10 cellular contexts compared by ENCODE assay signal in genomic region chr18:9898792-9899549, GRCh38. TPM values are rescaled to one million over a fixed set of nuclear protein-coding genes. Genes with fewer than 3 reads are reported as not detected.
DNase-seq lines count a peak whose midpoint lies in the region; ATAC-seq, FAIRE-seq and TF ChIP-seq lines count a peak whose summit lies in the region.
"Had no signal": no experiment of that assay in that cellular context is flagged by ENCODE, and none has a peak within 500 bp of the region (broad histone marks: within the 10 kb centered on the region; RNA-seq: fewer than 3 reads in every experiment).

No MANE protein-coding gene starts in this region.

- H3K4me3 ChIP-seq in body of pancreas = no peak overlapping the region

- ATAC-seq in body of pancreas = peak; percentile 50

- no peak for TF ChIP-seq CTCF in body of pancreas (IDR thresholded peaks at IDR 0.05)

- 70 to 71% methylated on average over 11 of the region's 11 CpGs for WGBS in body of pancreas, 2 donors

- intact Hi-C loops in body of pancreas (cut with DNase I) = no loop called here
- intact Hi-C loops in posterior vena cava (cut with DNase I) = no loop called here

- no peak overlapping the region for H3K27ac ChIP-seq in body of pancreas

- no peaks in the 10 kb centered on the region for H3K27me3 ChIP-seq in body of pancreas

- no peaks in the 10 kb centered on the region for H3K36me3 ChIP-seq in body of pancreas (replicated peaks in 1 of 2; ENCODE audit: insufficient read depth in 1 of 2, low read depth in 2 of 2)

- no peak for DNase-seq in H54 (ENCODE audit: insufficient read length, low spot score)
- peak; percentile 72 for DNase-seq in NCI-H2171 treated with DMSO at 0.1 percent for 48 hours (lab: John Stamatoyannopoulos, UW)
- DNase-seq in body of pancreas = no peak
- peak; percentile 91 for DNase-seq in renal cortical epithelial cell (ENCODE audit: low read depth)
- no peak for DNase-seq in globus pallidus (ENCODE audit: low spot score)
- no peak for DNase-seq in DMS79 treated with DMSO at 0.1 percent for 48 hours (lab: John Stamatoyannopoulos, UW)
- DNase-seq in posterior vena cava (ENCODE audit: low spot score) = no peak
- DNase-seq: activated CD4-positive, alpha-beta T cell treated with anti-CD3 and anti-CD28 coated beads for 4 hours; NCI-H2081; stimulated activated CD4-positive, alpha-beta T cell treated with anti-CD3 and anti-CD28 coated beads, Interleukin-4, amount 100 ng/mL, for 1 hour had no signal

- no peaks in the 10 kb centered on the region for H3K9me3 ChIP-seq in body of pancreas

- no peak for TF ChIP-seq POLR2A in H54 (IDR thresholded peaks at IDR 0.05; ENCODE audit: low read depth, low read length)
- no peak for TF ChIP-seq POLR2A in body of pancreas (IDR thresholded peaks at IDR 0.05)

- H3K4me1 ChIP-seq in body of pancreas = no peaks in the 10 kb centered on the region

- peak; percentile 20 for FAIRE-seq in H54 (lab: Jason Lieb, UNC)

RNA-seq across cellular contexts. Expression of gene TXNDC2, which starts 13.2 kb away (rescaled TPM):
- total RNA-seq in body of pancreas (not detected), renal cortical epithelial cell (not detected in 2 replicates), posterior vena cava (under 1 TPM; 0.19 to 0.29 TPM)

RNA-seq across cellular contexts. Expression of gene VAPA, which starts 14.8 kb away (rescaled TPM):
- total RNA-seq in body of pancreas (100 to 1,000 TPM in 1 of 2 donors, 10 to 100 TPM in 1; 58.7 to 113 TPM), renal cortical epithelial cell (296 and 403 TPM in 2 replicates), posterior vena cava (100 to 1,000 TPM; 172 to 203 TPM)

Comparison
In these comparisons a context has a peak if more than half of its experiments do, and no peak if none do; other contexts are left out.
1. DNase-seq: peak in NCI-H2171 treated with DMSO at 0.1 percent for 48 hours (single experiment) and renal cortical epithelial cell (single experiment); none in H54 (single experiment), body of pancreas (0 of 4), globus pallidus (single experiment), DMS79 treated with DMSO at 0.1 percent for 48 hours (single experiment) and posterior vena cava (single experiment).